9 cellular contexts compared by ENCODE assay signal in the genomic region with DNA sequence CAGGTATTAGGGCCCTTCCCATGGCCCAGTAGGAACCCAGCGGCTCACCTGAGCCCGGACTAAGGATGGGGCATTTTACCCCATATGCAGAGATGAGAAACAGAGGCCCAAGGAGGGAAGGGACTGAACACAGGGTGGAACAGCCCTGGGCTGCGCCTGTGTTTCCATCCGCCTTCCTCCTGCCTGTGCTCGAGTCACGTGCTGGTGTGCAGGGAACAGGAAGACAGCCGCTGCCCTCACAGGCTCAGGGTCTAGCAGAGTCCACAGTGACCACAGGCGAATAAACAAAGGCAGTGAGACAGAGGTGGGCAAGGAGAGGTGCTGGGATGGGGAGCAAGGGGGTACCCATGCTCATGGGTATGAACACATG.
DNase-seq lines count a peak whose midpoint lies in the region; ATAC-seq and TF ChIP-seq lines count a peak whose summit lies in the region.
"Had no signal": no experiment of that assay in that cellular context is flagged by ENCODE, and none has a peak within 500 bp of the region (broad histone marks: within the 10 kb centered on the region; RNA-seq: fewer than 3 reads in every experiment).

No MANE protein-coding gene starts in this region.

- peak overlapping the region; percentile 100 for H2BK120ac ChIP-seq in IMR-90 (ENCODE audit: low read depth, low read length)

- peak overlapping the region; percentile 100 for H3K4ac ChIP-seq in IMR-90 (ENCODE audit: low read depth, low read length)

- peak overlapping the region; percentile 28 for H2AFZ ChIP-seq in IMR-90 (replicated peaks; ENCODE audit: low read length, poor library complexity)

- H4K5ac ChIP-seq in IMR-90 (ENCODE audit: low read depth, low read length) = peak overlapping the region; percentile 65

- H4K91ac ChIP-seq in IMR-90 (ENCODE audit: insufficient read depth, low read depth, low read length) = peak overlapping the region; percentile 100

- intact Hi-C loops in IMR-90 (cut with micrococcal nuclease) = no loop called here
- intact Hi-C loops in adrenal gland (cut with DNase I) = no loop called here

- H3K9me3 Mint-ChIP-seq in stimulated activated effector memory CD8-positive, alpha-beta T cell treated with anti-CD3 and anti-CD28 coated beads, Interleukin-12 subunit alpha, Interleukin-12 subunit beta, amount 100 ng/mL, for 72 hours = no peaks in the 10 kb centered on the region
- H3K9me3 Mint-ChIP-seq in naive thymus-derived CD8-positive, alpha-beta T cell = no peaks in the 10 kb centered on the region

- POLR2A ChIA-PET in IMR-90 (lab: Charles Lee; ENCODE audit: unreplicated experiment) = interaction anchor here (0.6 kb wide), 1 partner anchor 28 kb away, joined by 3 read pairs; no protein-coding TSS in a partner anchor
- POLR2A ChIA-PET in naive thymus-derived CD8-positive, alpha-beta T cell (lab: Charles Lee) = interaction anchor here (2.1 kb wide), 1 partner anchor 31 kb away, joined by 6 read pairs; no protein-coding TSS in a partner anchor

- H3K56ac ChIP-seq in IMR-90 (ENCODE audit: extremely low read depth, insufficient read depth, low read length) = no peak overlapping the region

- H3K27me3 Mint-ChIP-seq in naive thymus-derived CD8-positive, alpha-beta T cell = peaks cover 0 to 2% (median 0%) of the 10 kb centered on the region in 5 donors

- peak overlapping the region; percentile 88; the same call in 1 of the 2 replicates for H2BK20ac ChIP-seq in IMR-90 (ENCODE audit: low read depth, low read length)

- peak overlapping the region; percentile 46 for H3K18ac ChIP-seq in IMR-90 (ENCODE audit: low read depth, low read length)

- peaks cover 13 to 70% of the 10 kb centered on the region in 2 experiments for H3K79me1 ChIP-seq in IMR-90 (ENCODE audit: low read depth in 1 of 2, low read length in 2 of 2)

- peak overlapping the region; percentile 99 to 100; a peak in 3 of 4 replicates for H4K8ac ChIP-seq in IMR-90 (ENCODE audit: low read depth in 2 of 2, low read length in 2 of 2)

- peak overlapping the region; percentile 83; the same call in 2 of the 3 replicates for H2BK15ac ChIP-seq in IMR-90 (ENCODE audit: low read depth, low read length)

- H3K27me3 ChIP-seq in IMR-90 (ENCODE audit: control insufficient read depth, insufficient read depth, low read length) = no peaks in the 10 kb centered on the region
- H3K27me3 ChIP-seq in adrenal gland = no peaks in the 10 kb centered on the region

- H3K9me1 ChIP-seq in IMR-90 (ENCODE audit: insufficient read depth, low read length) = peaks cover 20% of the 10 kb centered on the region

- H2AK9ac ChIP-seq in IMR-90 (replicated peaks; ENCODE audit: low read depth, low read length, poor library complexity) = peak overlapping the region; percentile 98

- H3K4me3 Mint-ChIP-seq in stimulated activated effector memory CD8-positive, alpha-beta T cell treated with anti-CD3 and anti-CD28 coated beads, Interleukin-12 subunit alpha, Interleukin-12 subunit beta, amount 100 ng/mL, for 72 hours = peak overlapping the region; percentile 88
- no peak overlapping the region for H3K4me3 Mint-ChIP-seq in naive thymus-derived CD8-positive, alpha-beta T cell

- CTCF ChIA-PET in IMR-90 (lab: Yijun Ruan, JAX) = no interaction called here

- H3K14ac ChIP-seq in IMR-90 (replicated peaks; ENCODE audit: low read depth, low read length) = peak overlapping the region; percentile 99

- no peak for TF ChIP-seq RAD21 in IMR-90 (IDR thresholded peaks at IDR 0.05; ENCODE audit: low read length)

- peak overlapping the region; percentile 1 for H2BK5ac ChIP-seq in IMR-90 (ENCODE audit: low read depth, low read length, poor library complexity, severe bottlenecking)

- in situ Hi-C loops in IMR-90 (cut with MboI; ENCODE audit: low sequenced_read_pairs) = no loop called here

- H3K4me1 ChIP-seq in IMR-90 (ENCODE audit: control insufficient read depth, insufficient read depth, low read length) (peaks cover 56% of the 10 kb centered on the region), adrenal gland (replicated peaks in 1 of 2) (peaks cover 63 to 74% of the 10 kb centered on the region in 2 donors)

- 53% methylated on average over 3 of the region's 8 CpGs; no CpG with 5 or more reads in 1 of the 2 experiments for WGBS in IMR-90 (ENCODE audit: extremely low coverage in 2 of 2, insufficient read length in 1 of 2), 2 experiments
- WGBS in adrenal gland, 4 donors = 30 to 65% (median 56%) methylated on average over 8 of the region's 8 CpGs

- dilution Hi-C loops in IMR-90 (cut with HindIII; ENCODE audit: low sequenced_read_pairs, unreplicated experiment) = no loop called here

- H4K20me1 ChIP-seq in IMR-90 (ENCODE audit: insufficient read depth, low read length) = no peaks in the 10 kb centered on the region; the same call in 1 of the 2 replicates

- H2AK5ac ChIP-seq in IMR-90 (ENCODE audit: low read depth, low read length) = peak overlapping the region; percentile 100

- H3K9me3 ChIP-seq in IMR-90 (ENCODE audit: control insufficient read depth, insufficient read depth, low read length) (no peaks in the 10 kb centered on the region), adrenal gland (replicated peaks in 1 of 3) (no peaks in the 10 kb centered on the region)

- H3K4me3 ChIP-seq in IMR-90 (ENCODE audit: insufficient read depth, low read depth, low read length) (no peak overlapping the region), adrenal gland (peak overlapping the region in 1 of 4 donors; percentile 65)

- H3K4me1 Mint-ChIP-seq in stimulated activated effector memory CD8-positive, alpha-beta T cell treated with anti-CD3 and anti-CD28 coated beads, Interleukin-12 subunit alpha, Interleukin-12 subunit beta, amount 100 ng/mL, for 72 hours = peaks cover 61% of the 10 kb centered on the region
- peaks cover 30 to 65% (median 48%) of the 10 kb centered on the region in 4 donors for H3K4me1 Mint-ChIP-seq in naive thymus-derived CD8-positive, alpha-beta T cell

- peak overlapping the region; percentile 75; the same call in 1 of the 2 replicates for H3K23ac ChIP-seq in IMR-90 (ENCODE audit: low read depth, low read length)

- DNase-seq in IMR-90 = no peak
- DNase-seq in adrenal gland = peak in 4 of 7 donors; percentile 61 to 82 (median 67)
- peak; percentile 53 for DNase-seq in kidney tubule cell (ENCODE audit: low spot score)
- no peak for DNase-seq in stimulated activated effector memory CD8-positive, alpha-beta T cell treated with anti-CD3 and anti-CD28 coated beads, Interleukin-12 subunit alpha, Interleukin-12 subunit beta, amount 100 ng/mL, for 72 hours (ENCODE audit: low spot score in 2 of 2)
- DNase-seq in NCI-H510A treated with DMSO at 0.1 percent for 48 hours (lab: John Stamatoyannopoulos, UW) = no peak
- no peak for DNase-seq in NCI-H1417 treated with DMSO at 0.1 percent for 48 hours (lab: John Stamatoyannopoulos, UW)
- DNase-seq in naive thymus-derived CD8-positive, alpha-beta T cell = no peak
- DNase-seq in stimulated activated CD4-positive, alpha-beta T cell treated with anti-CD3 and anti-CD28 coated beads, Interleukin-15, amount 100 ng/mL, for 24 hours = no peak
- DNase-seq: NCI-H2171 had no signal

- TF ChIP-seq POLR2A in IMR-90 (IDR thresholded peaks at IDR 0.05; ENCODE audit: low read depth, low read length) (no peak), adrenal gland (IDR thresholded peaks at IDR 0.05) (no peak)

- H3K36me3 Mint-ChIP-seq in stimulated activated effector memory CD8-positive, alpha-beta T cell treated with anti-CD3 and anti-CD28 coated beads, Interleukin-12 subunit alpha, Interleukin-12 subunit beta, amount 100 ng/mL, for 72 hours = peaks cover 54% of the 10 kb centered on the region
- H3K36me3 Mint-ChIP-seq in naive thymus-derived CD8-positive, alpha-beta T cell = no peaks in the 10 kb centered on the region

- H3K27ac ChIP-seq in IMR-90 (ENCODE audit: insufficient read depth, low read length) (peak overlapping the region; percentile 99), adrenal gland (peak overlapping the region in 4 of 5 donors; percentile 84 to 100 (median 98))

- H3K27ac Mint-ChIP-seq in stimulated activated effector memory CD8-positive, alpha-beta T cell treated with anti-CD3 and anti-CD28 coated beads, Interleukin-12 subunit alpha, Interleukin-12 subunit beta, amount 100 ng/mL, for 72 hours = peak overlapping the region; percentile 96
- H3K27ac Mint-ChIP-seq in naive thymus-derived CD8-positive, alpha-beta T cell = peak overlapping the region in 4 of 10 donors; percentile 15 to 85 (median 64)

- no peak overlapping the region; the same call in 1 of the 2 replicates for H3K4me2 ChIP-seq in IMR-90 (ENCODE audit: low read depth, low read length)

- ATAC-seq in IMR-90 (ENCODE audit: low read depth) = no peak
- ATAC-seq in stimulated activated effector memory CD8-positive, alpha-beta T cell treated with anti-CD3 and anti-CD28 coated beads, Interleukin-12 subunit alpha, Interleukin-12 subunit beta, amount 100 ng/mL, for 72 hours = no peak
- no peak for ATAC-seq in naive thymus-derived CD8-positive, alpha-beta T cell

- peak overlapping the region; percentile 37 for H3K9ac ChIP-seq in IMR-90 (ENCODE audit: low read depth, low read length)

- BruUV-seq in IMR-90 (replicated peaks; lab: Mats Ljungman, UMichigan) = no TSS peak

- H3K36me3 ChIP-seq in IMR-90 (ENCODE audit: control insufficient read depth, insufficient read depth, low read length) (peaks cover 2% of the 10 kb centered on the region; the same call in 1 of the 2 replicates), adrenal gland (replicated peaks in 1 of 2) (no peaks in the 10 kb centered on the region)

- no peak for TF ChIP-seq CTCF in IMR-90 (conservative IDR thresholded peaks at IDR 0.05; ENCODE audit: low read depth, low read length)
- no peak for TF ChIP-seq CTCF in adrenal gland (IDR thresholded peaks at IDR 0.05)

TF ChIP-seq in IMR-90, 13 proteins besides CTCF, POLR2A, EP300 and RAD21 (continues in another document):
- TF ChIP-seq, protein P1, sequence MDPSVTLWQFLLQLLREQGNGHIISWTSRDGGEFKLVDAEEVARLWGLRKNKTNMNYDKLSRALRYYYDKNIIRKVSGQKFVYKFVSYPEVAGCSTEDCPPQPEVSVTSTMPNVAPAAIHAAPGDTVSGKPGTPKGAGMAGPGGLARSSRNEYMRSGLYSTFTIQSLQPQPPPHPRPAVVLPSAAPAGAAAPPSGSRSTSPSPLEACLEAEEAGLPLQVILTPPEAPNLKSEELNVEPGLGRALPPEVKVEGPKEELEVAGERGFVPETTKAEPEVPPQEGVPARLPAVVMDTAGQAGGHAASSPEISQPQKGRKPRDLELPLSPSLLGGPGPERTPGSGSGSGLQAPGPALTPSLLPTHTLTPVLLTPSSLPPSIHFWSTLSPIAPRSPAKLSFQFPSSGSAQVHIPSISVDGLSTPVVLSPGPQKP (IDR thresholded peaks at IDR 0.05; ENCODE audit: borderline replicate concordance, low read depth, low read length) = no peak
- TF ChIP-seq NFE2L2 (IDR thresholded peaks at IDR 0.05; ENCODE audit: low read depth, low read length) = no peak
- TF ChIP-seq, protein P2, sequence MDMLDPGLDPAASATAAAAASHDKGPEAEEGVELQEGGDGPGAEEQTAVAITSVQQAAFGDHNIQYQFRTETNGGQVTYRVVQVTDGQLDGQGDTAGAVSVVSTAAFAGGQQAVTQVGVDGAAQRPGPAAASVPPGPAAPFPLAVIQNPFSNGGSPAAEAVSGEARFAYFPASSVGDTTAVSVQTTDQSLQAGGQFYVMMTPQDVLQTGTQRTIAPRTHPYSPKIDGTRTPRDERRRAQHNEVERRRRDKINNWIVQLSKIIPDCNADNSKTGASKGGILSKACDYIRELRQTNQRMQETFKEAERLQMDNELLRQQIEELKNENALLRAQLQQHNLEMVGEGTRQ (IDR thresholded peaks at IDR 0.05; ENCODE audit: low read depth, low read length) = peak; percentile 78

Comparison
In these comparisons a context has a peak if more than half of its experiments do, and no peak if none do; other contexts are left out.
1. DNase-seq: peak in adrenal gland (4 of 7) and kidney tubule cell (single experiment); none in IMR-90 (single experiment), stimulated activated effector memory CD8-positive, alpha-beta T cell treated with anti-CD3 and anti-CD28 coated beads, Interleukin-12 subunit alpha, Interleukin-12 subunit beta, amount 100 ng/mL, for 72 hours (0 of 2), NCI-H510A treated with DMSO at 0.1 percent for 48 hours (single experiment), NCI-H1417 treated with DMSO at 0.1 percent for 48 hours (single experiment), naive thymus-derived CD8-positive, alpha-beta T cell (0 of 10) and stimulated activated CD4-positive, alpha-beta T cell treated with anti-CD3 and anti-CD28 coated beads, Interleukin-15, amount 100 ng/mL, for 24 hours (single experiment).